ENCODE assay signal across 22 cellular contexts in genomic region chr9:97571664-97572063, GRCh38.
DNase-seq lines count a peak whose midpoint lies in the region; ATAC-seq, FAIRE-seq and TF ChIP-seq lines count a peak whose summit lies in the region.
"Had no signal": no experiment of that assay in that cellular context is flagged by ENCODE, and none has a peak within 500 bp of the region (broad histone marks: within the 10 kb centered on the region; RNA-seq: fewer than 3 reads in every experiment).

No MANE protein-coding gene starts in this region.

- no peak overlapping the region for H2AFZ ChIP-seq in HepG2 (ENCODE audit: low read length)
- H2AFZ ChIP-seq: PC-9 had no signal

- no peaks in the 10 kb centered on the region for H3K9me3 Mint-ChIP-seq in effector memory CD8-positive, alpha-beta T cell

- H3K4me3 Mint-ChIP-seq in effector memory CD8-positive, alpha-beta T cell: no peak overlapping the region
- H3K4me3 Mint-ChIP-seq: activated CD4-positive, alpha-beta T cell treated with anti-CD3 and anti-CD28 coated beads for 36 hours had no signal

- BruUV-seq in HepG2 (replicated peaks; lab: Mats Ljungman, UMichigan): no TSS peak

- in situ Hi-C loops in HepG2 (cut with HindIII; ENCODE audit: extremely low pct_ligation_motif_present, low pct_unique_long_range_greater_than_20kb): no loop called here

- peaks cover 0 to 9% of the 10 kb centered on the region in 2 donors for H3K27me3 Mint-ChIP-seq in effector memory CD8-positive, alpha-beta T cell
- H3K27me3 Mint-ChIP-seq: activated CD4-positive, alpha-beta T cell treated with anti-CD3 and anti-CD28 coated beads for 36 hours had no signal

- no peak overlapping the region for H3K27ac Mint-ChIP-seq in effector memory CD8-positive, alpha-beta T cell
- H3K27ac Mint-ChIP-seq: activated CD4-positive, alpha-beta T cell treated with anti-CD3 and anti-CD28 coated beads for 36 hours had no signal

- H3K4me3 ChIP-seq in right lobe of liver (no peak overlapping the region), HepG2 (replicated peaks in 1 of 3; ENCODE audit: insufficient read depth in 1 of 3, low read depth in 2 of 3, low read length in 3 of 3) (no peak overlapping the region), heart left ventricle (no peak overlapping the region)
- H3K4me3 ChIP-seq: ascending aorta, PC-9, SK-N-MC, skin epidermis had no signal

- FAIRE-seq in HepG2 (lab: Jason Lieb, UNC): no peak
- FAIRE-seq: GM18507 had no signal

- intact Hi-C loops in right lobe of liver (cut with DNase I) (no loop called here), HepG2 (cut with micrococcal nuclease; ENCODE audit: unreplicated experiment) (no loop called here), heart left ventricle (cut with DNase I) (no loop called here), sciatic nerve (cut with DNase I) (no loop called here)

- H3K36me3 ChIP-seq in right lobe of liver (no peaks in the 10 kb centered on the region), HepG2 (replicated peaks in 1 of 2; ENCODE audit: control insufficient read depth in 1 of 2, insufficient read depth in 2 of 2, low read length in 2 of 2) (no peaks in the 10 kb centered on the region), heart left ventricle (peaks cover 0 to 67% (median 42%) of the 10 kb centered on the region in 9 donors)

- no peaks in the 10 kb centered on the region for H3K79me2 ChIP-seq in HepG2 (ENCODE audit: insufficient read depth, low read length)

- H3K9me3 ChIP-seq in right lobe of liver (no peaks in the 10 kb centered on the region), HepG2 (ENCODE audit: low read length) (no peaks in the 10 kb centered on the region), heart left ventricle (no peaks in the 10 kb centered on the region)
- H3K9me3 ChIP-seq: ascending aorta had no signal

- TF ChIP-seq RAD21 in HepG2 (CRISPR knock-in tag; IDR thresholded peaks at IDR 0.05): no peak

- TF ChIP-seq CTCF in right lobe of liver (IDR thresholded peaks at IDR 0.05): no peak
- no peak for TF ChIP-seq CTCF in HepG2 (CRISPR knock-in tag; IDR thresholded peaks at IDR 0.05)
- TF ChIP-seq CTCF in heart left ventricle (IDR thresholded peaks at IDR 0.05): no peak

- ATAC-seq in right lobe of liver (peak in 2 of 4 donors; percentile 3 to 17), HepG2 (no peak), heart left ventricle (peak; percentile 18 to 55 (median 28)), sciatic nerve (no peak), GM19023 (IDR thresholded peaks at IDR 0.05; ENCODE audit: unreplicated experiment) (no peak)
- ATAC-seq in effector memory CD8-positive, alpha-beta T cell (replicated peaks): no peak
- ATAC-seq: activated CD4-positive, alpha-beta T cell treated with anti-CD3 and anti-CD28 coated beads for 36 hours; foreskin keratinocyte had no signal

- no peak for TF ChIP-seq POLR2A in right lobe of liver (IDR thresholded peaks at IDR 0.05)
- no peak for TF ChIP-seq POLR2A in HepG2 (IDR thresholded peaks at IDR 0.05; ENCODE audit: insufficient read depth in 1 of 2, low read depth in 2 of 2, low read length in 2 of 2)
- no peak for TF ChIP-seq POLR2A in heart left ventricle (IDR thresholded peaks at IDR 0.05)

- WGBS in right lobe of liver (ENCODE audit: insufficient coverage, low coverage, low lambda C conversion rate, missing lambda C conversion rate): 83% methylated on average over 1 of the region's 1 CpG
- WGBS in HepG2 (ENCODE audit: low lambda C conversion rate): no CpG with 5 or more reads among the region's 1 CpG
- 44 to 64% (median 57%) methylated on average over 1 of the region's 1 CpG for WGBS in heart left ventricle, 4 donors

- no peak overlapping the region for H3K4me2 ChIP-seq in HepG2 (ENCODE audit: low read depth, low read length)
- H3K4me2 ChIP-seq: PC-9 had no signal

- peak in 1 of 3 donors; percentile 57 for DNase-seq in right lobe of liver
- no peak for DNase-seq in HepG2 (ENCODE audit: low spot score)
- DNase-seq in heart left ventricle: peak in 3 of 5 donors; percentile 44 to 57 (median 48)
- DNase-seq in sciatic nerve (ENCODE audit: low spot score): peak; percentile 64
- no peak for DNase-seq in DMS53 (lab: John Stamatoyannopoulos, UW)
- no peak for DNase-seq in effector memory CD8-positive, alpha-beta T cell
- no peak for DNase-seq in activated CD4-positive, CD25-positive, alpha-beta regulatory T cell treated with anti-CD3 and anti-CD28 coated beads, Interleukin-2, amount 50 U/mL, for 72 hours
- DNase-seq: activated CD4-positive, alpha-beta T cell treated with anti-CD3 and anti-CD28 coated beads for 36 hours; activated gamma-delta T cell; foreskin keratinocyte; GOT3; NCI-H1694 treated with DMSO at 0.1 percent for 48 hours; NCI-H2227 treated with DMSO at 0.1 percent for 48 hours; NCI-H82; PC-9; stimulated activated CD4-positive, alpha-beta T cell treated with anti-CD3 and anti-CD28 coated beads, Interleukin-4, amount 100 ng/mL, for 24 hours had no signal

- H3K36me3 Mint-ChIP-seq in effector memory CD8-positive, alpha-beta T cell (ENCODE audit: insufficient read depth): no peaks in the 10 kb centered on the region

- H3K27me3 ChIP-seq in right lobe of liver (no peaks in the 10 kb centered on the region), HepG2 (ENCODE audit: control insufficient read depth in 1 of 2, insufficient read depth in 2 of 2, low read length in 2 of 2) (peaks cover 0 to 19% of the 10 kb centered on the region in 2 experiments; a peak in 1 of 5 replicates), heart left ventricle (no peaks in the 10 kb centered on the region)
- H3K27me3 ChIP-seq: ascending aorta had no signal

- peak overlapping the region in 2 of 3 donors; percentile 85 to 88 for H3K27ac ChIP-seq in right lobe of liver
- no peak overlapping the region for H3K27ac ChIP-seq in HepG2 (ENCODE audit: extremely low read length, insufficient read depth, low read length)
- peak overlapping the region in 9 of 12 donors; percentile 39 to 80 (median 73) for H3K27ac ChIP-seq in heart left ventricle
- H3K27ac ChIP-seq: C4-2B, foreskin keratinocyte, PC-9, SK-N-MC, skin epidermis had no signal

- no peak overlapping the region for H3K9ac ChIP-seq in HepG2 (ENCODE audit: insufficient read depth, low read depth, low read length)

- POLR2A ChIA-PET in HepG2 (lab: Yijun Ruan, JAX): no interaction called here

- CTCF ChIA-PET in HepG2 (lab: Yijun Ruan, JAX; ENCODE audit: low intra/inter-chr PET ratio, low total read pairs): no interaction called here

- H3K4me1 ChIP-seq in right lobe of liver: peaks cover 0 to 30% (median 11%) of the 10 kb centered on the region in 4 donors
- H3K4me1 ChIP-seq in HepG2 (ENCODE audit: insufficient read depth, low read length): no peaks in the 10 kb centered on the region
- H3K4me1 ChIP-seq in heart left ventricle: peaks cover 0 to 25% (median 7%) of the 10 kb centered on the region in 12 donors
- H3K4me1 ChIP-seq: foreskin keratinocyte had no signal

- peaks cover 0 to 4% of the 10 kb centered on the region in 2 donors for H3K4me1 Mint-ChIP-seq in effector memory CD8-positive, alpha-beta T cell (ENCODE audit: low read depth in 2 of 2)

- TF ChIP-seq EP300 in HepG2 (IDR thresholded peaks at IDR 0.05; ENCODE audit: low read depth in 2 of 2, low read length in 2 of 2) (no peak), HepG2 (CRISPR knock-in tag; IDR thresholded peaks at IDR 0.05; ENCODE audit: borderline replicate concordance) (no peak)

- H4K20me1 ChIP-seq in HepG2 (ENCODE audit: insufficient read depth, low read length): no peaks in the 10 kb centered on the region

TF ChIP-seq in HepG2, 621 proteins besides CTCF, POLR2A, EP300 and RAD21:
- TF ChIP-seq REXO4 (CRISPR knock-in tag; IDR thresholded peaks at IDR 0.05; ENCODE audit: borderline replicate concordance) (no peak), HIC2 (CRISPR knock-in tag; IDR thresholded peaks at IDR 0.05; ENCODE audit: low read depth) (no peak), ZNF670 (CRISPR knock-in tag; IDR thresholded peaks at IDR 0.05; ENCODE audit: borderline replicate concordance) (no peak), ZNF510 (CRISPR knock-in tag; IDR thresholded peaks at IDR 0.05; ENCODE audit: low read depth) (no peak), ARNT (IDR thresholded peaks at IDR 0.05) (no peak), FOXA1 (IDR thresholded peaks at IDR 0.05) (no peak), FOXA1 (CRISPR knock-in tag; IDR thresholded peaks at IDR 0.05) (no peak), PREB (CRISPR knock-in tag; IDR thresholded peaks at IDR 0.05) (no peak), ZNF101 (CRISPR knock-in tag; IDR thresholded peaks at IDR 0.05; ENCODE audit: borderline replicate concordance, low read depth) (no peak), ZNF382 (CRISPR knock-in tag; IDR thresholded peaks at IDR 0.05; ENCODE audit: borderline replicate concordance) (no peak), GATA4 (IDR thresholded peaks at IDR 0.05; ENCODE audit: borderline replicate concordance, low read depth) (no peak), ZFX (CRISPR knock-in tag; IDR thresholded peaks at IDR 0.05; ENCODE audit: low read depth) (no peak), YY1 (IDR thresholded peaks at IDR 0.05; ENCODE audit: insufficient read depth, insufficient replicate concordance, low read depth, low read length) (no peak), ZMYM3 (CRISPR knock-in tag; IDR thresholded peaks at IDR 0.05) (no peak), SRSF1 (optimal IDR thresholded peaks at IDR 0.05; ENCODE audit: low read depth, low read length) (no peak), SRSF4 (IDR thresholded peaks at IDR 0.05; ENCODE audit: low read depth, low read length, poor library complexity, severe bottlenecking) (no peak)

Comparison
In these comparisons a context has a peak if more than half of its experiments do, and no peak if none do; other contexts are left out.
1. ATAC-seq: peak in heart left ventricle (4 of 4); none in HepG2 (single experiment), sciatic nerve (single experiment), GM19023 (single experiment) and effector memory CD8-positive, alpha-beta T cell (single experiment).
2. DNase-seq: peak in heart left ventricle (3 of 5) and sciatic nerve (single experiment); none in HepG2 (single experiment), DMS53 (single experiment), effector memory CD8-positive, alpha-beta T cell (0 of 3) and activated CD4-positive, CD25-positive, alpha-beta regulatory T cell treated with anti-CD3 and anti-CD28 coated beads, Interleukin-2, amount 50 U/mL, for 72 hours (single experiment).